ENCODE assay signal across 8 cellular contexts in genomic region chr12:43338848-43339526, GRCh38.
DNase-seq lines count a peak whose midpoint lies in the region; ATAC-seq lines count a peak whose summit lies in the region.

No MANE protein-coding gene starts in this region.

- no peaks in the 10 kb centered on the region for H3K27me3 ChIP-seq in BLaER1 treated with 17β-estradiol and CSF1 and Interleukin-3, amounts not matched to agents 10 nM and 100 nM

- DNase-seq in NOMO-1 treated with dmso at 0.1 percent for 144 hours (lab: John Stamatoyannopoulos, UW; ENCODE audit: unreplicated experiment): peak; percentile 78
- peak; percentile 39 for DNase-seq in epidermal melanocyte (ENCODE audit: insufficient read length, low spot score)
- DNase-seq in non-pigmented ciliary epithelial cell (ENCODE audit: low read depth): peak; percentile 55
- DNase-seq in NCI-H345 (lab: John Stamatoyannopoulos, UW): no peak
- no peak for DNase-seq in DMS79 (lab: John Stamatoyannopoulos, UW)

- peak overlapping the region; percentile 59 to 76 (median 68) for H3K4me2 ChIP-seq in BLaER1 treated with 17β-estradiol and CSF1 and Interleukin-3, amounts not matched to agents 10 nM and 100 nM

- peak; percentile 51 for ATAC-seq in GM19452 (IDR thresholded peaks at IDR 0.05; ENCODE audit: unreplicated experiment)
- ATAC-seq in HG03354 (IDR thresholded peaks at IDR 0.05; ENCODE audit: poor library complexity, severe bottlenecking, unreplicated experiment): peak; percentile 44

- peaks cover 16 to 25% (median 21%) of the 10 kb centered on the region in 10 experiments for H3K4me1 ChIP-seq in BLaER1 treated with 17β-estradiol and CSF1 and Interleukin-3, amounts not matched to agents 10 nM and 100 nM

- peak overlapping the region in 8 of 11 experiments; percentile 36 to 69 (median 54); a peak in 16 of 22 replicates for H3K27ac ChIP-seq in BLaER1 treated with 17β-estradiol and CSF1 and Interleukin-3, amounts not matched to agents 10 nM and 100 nM

- H3K4me3 ChIP-seq in BLaER1 treated with 17β-estradiol and CSF1 and Interleukin-3, amounts not matched to agents 10 nM and 100 nM: no peak overlapping the region

- peaks cover 8 to 12% (median 10%) of the 10 kb centered on the region in 11 experiments for H3K9me3 ChIP-seq in BLaER1 treated with 17β-estradiol and CSF1 and Interleukin-3, amounts not matched to agents 10 nM and 100 nM (replicated peaks in 1 of 11)

- H4K20me1 ChIP-seq in BLaER1 treated with 17β-estradiol and CSF1 and Interleukin-3, amounts not matched to agents 10 nM and 100 nM: no peaks in the 10 kb centered on the region

- H3K9ac ChIP-seq in BLaER1 treated with 17β-estradiol and CSF1 and Interleukin-3, amounts not matched to agents 10 nM and 100 nM: peak overlapping the region in 5 of 11 experiments; percentile 30 to 50 (median 36); a peak in 7 of 22 replicates

- H3K36me3 ChIP-seq in BLaER1 treated with 17β-estradiol and CSF1 and Interleukin-3, amounts not matched to agents 10 nM and 100 nM: no peaks in the 10 kb centered on the region

Comparison
In these comparisons a context has a peak if more than half of its experiments do, and no peak if none do; other contexts are left out.
1. DNase-seq: peak in NOMO-1 treated with dmso at 0.1 percent for 144 hours (single experiment), epidermal melanocyte (single experiment) and non-pigmented ciliary epithelial cell (single experiment); none in NCI-H345 (single experiment) and DMS79 (single experiment).